In the genomic region with DNA sequence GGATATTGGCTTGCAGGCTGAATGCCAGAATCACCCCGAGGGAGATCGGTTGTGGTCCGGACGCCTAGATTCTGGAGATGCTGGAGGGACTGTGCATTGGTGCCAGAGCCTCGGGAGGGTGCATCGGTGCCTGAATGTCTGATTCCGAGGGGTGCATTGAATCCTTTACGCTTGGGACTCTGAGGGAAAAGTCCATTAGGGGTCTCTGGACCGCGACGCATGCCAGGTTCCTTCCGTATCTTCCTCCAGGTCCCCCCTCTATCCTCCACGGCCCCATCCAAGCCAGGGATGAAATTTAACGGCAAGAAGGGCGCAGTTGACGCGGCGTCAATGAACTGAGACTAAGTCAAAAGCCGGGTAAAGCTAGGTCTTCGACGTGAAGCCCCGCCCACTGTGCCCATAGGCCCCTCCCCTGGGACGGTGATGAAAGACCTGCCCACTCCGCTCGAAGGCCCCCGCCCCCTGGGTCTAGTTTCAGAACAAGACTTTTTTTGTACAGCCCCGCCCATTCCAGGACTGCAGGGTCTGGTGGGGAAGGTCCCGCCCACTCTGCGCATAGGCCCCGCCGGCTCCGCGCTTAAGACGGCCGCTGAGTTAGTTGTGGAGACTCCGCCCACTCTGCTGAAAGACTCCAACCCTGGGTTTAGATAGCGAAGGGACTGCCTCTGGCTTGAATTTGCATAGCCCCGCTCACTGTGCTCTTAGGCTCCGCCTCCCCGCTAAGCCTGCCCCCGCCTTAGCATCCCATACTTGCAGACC, we compare ENCODE assay signal across 1 cellular context.
A peak's percentile ranks its signal among the peaks of the same experiment; 100 is the strongest.
TF ChIP-seq lines count a peak whose summit lies in the region.

No MANE protein-coding gene starts in this region.

TF ChIP-seq in HEK293, 187 proteins besides CTCF, POLR2A, EP300 and RAD21 (continued from another document and continues in another):
- TF ChIP-seq, protein P1, sequence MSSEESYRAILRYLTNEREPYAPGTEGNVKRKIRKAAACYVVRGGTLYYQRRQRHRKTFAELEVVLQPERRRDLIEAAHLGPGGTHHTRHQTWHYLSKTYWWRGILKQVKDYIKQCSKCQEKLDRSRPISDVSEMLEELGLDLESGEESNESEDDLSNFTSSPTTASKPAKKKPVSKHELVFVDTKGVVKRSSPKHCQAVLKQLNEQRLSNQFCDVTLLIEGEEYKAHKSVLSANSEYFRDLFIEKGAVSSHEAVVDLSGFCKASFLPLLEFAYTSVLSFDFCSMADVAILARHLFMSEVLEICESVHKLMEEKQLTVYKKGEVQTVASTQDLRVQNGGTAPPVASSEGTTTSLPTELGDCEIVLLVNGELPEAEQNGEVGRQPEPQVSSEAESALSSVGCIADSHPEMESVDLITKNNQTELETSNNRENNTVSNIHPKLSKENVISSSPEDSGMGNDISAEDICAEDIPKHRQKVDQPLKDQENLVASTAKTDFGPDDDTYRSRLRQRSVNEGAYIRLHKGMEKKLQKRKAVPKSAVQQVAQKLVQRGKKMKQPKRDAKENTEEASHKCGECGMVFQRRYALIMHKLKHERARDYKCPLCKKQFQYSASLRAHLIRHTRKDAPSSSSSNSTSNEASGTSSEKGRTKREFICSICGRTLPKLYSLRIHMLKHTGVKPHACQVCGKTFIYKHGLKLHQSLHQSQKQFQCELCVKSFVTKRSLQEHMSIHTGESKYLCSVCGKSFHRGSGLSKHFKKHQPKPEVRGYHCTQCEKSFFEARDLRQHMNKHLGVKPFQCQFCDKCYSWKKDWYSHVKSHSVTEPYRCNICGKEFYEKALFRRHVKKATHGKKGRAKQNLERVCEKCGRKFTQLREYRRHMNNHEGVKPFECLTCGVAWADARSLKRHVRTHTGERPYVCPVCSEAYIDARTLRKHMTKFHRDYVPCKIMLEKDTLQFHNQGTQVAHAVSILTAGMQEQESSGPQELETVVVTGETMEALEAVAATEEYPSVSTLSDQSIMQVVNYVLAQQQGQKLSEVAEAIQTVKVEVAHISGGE (tag by site-specific recombination; conservative IDR thresholded peaks at IDR 0.05; ENCODE audit: low read depth) = 0 out of 2 replicates have a peak, but pooled peaks have one; percentile 20
- TF ChIP-seq ZNF843 (tag by site-specific recombination; IDR thresholded peaks at IDR 0.05) (no peak), ZNF514 (tag by site-specific recombination; IDR thresholded peaks at IDR 0.05) (no peak), ZNF366 (tag by site-specific recombination; conservative IDR thresholded peaks at IDR 0.05) (no peak), ZNF157 (tag by site-specific recombination; IDR thresholded peaks at IDR 0.05) (no peak), ZNF223 (tag by site-specific recombination; IDR thresholded peaks at IDR 0.05) (no peak), ZFP41 (tag by site-specific recombination; IDR thresholded peaks at IDR 0.05; ENCODE audit: borderline replicate concordance) (no peak), ZNF600 (tag by site-specific recombination; IDR thresholded peaks at IDR 0.05) (no peak), TRIM28 (IDR thresholded peaks at IDR 0.05; ENCODE audit: borderline replicate concordance, low read length) (no peak), ZFP3 (tag by site-specific recombination; IDR thresholded peaks at IDR 0.05; ENCODE audit: low read depth) (no peak), ZNF146 (tag by site-specific recombination; IDR thresholded peaks at IDR 0.05) (no peak), SP3 (tag by site-specific recombination; IDR thresholded peaks at IDR 0.05) (peak; percentile 94), GFI1B (tag by site-specific recombination; IDR thresholded peaks at IDR 0.05) (no peak), ZNF221 (tag by site-specific recombination; IDR thresholded peaks at IDR 0.05; ENCODE audit: borderline replicate concordance) (no peak), KLF16 (tag by site-specific recombination; IDR thresholded peaks at IDR 0.05) (peak; percentile 70), KLF10 (tag by site-specific recombination; IDR thresholded peaks at IDR 0.05) (peak; percentile 72), ZNF248 (tag by site-specific recombination; IDR thresholded peaks at IDR 0.05) (no peak), ZBTB1 (tag by site-specific recombination; IDR thresholded peaks at IDR 0.05) (no peak), MYNN (tag by site-specific recombination; IDR thresholded peaks at IDR 0.05; ENCODE audit: borderline replicate concordance) (no peak), ZNF10 (tag by site-specific recombination; IDR thresholded peaks at IDR 0.05) (peak; percentile 15; the same call in 1 of the 2 replicates), ZNF701 (tag by site-specific recombination; IDR thresholded peaks at IDR 0.05) (no peak), ZNF394 (tag by site-specific recombination; IDR thresholded peaks at IDR 0.05; ENCODE audit: borderline replicate concordance) (no peak)
- TF ChIP-seq, protein P2, sequence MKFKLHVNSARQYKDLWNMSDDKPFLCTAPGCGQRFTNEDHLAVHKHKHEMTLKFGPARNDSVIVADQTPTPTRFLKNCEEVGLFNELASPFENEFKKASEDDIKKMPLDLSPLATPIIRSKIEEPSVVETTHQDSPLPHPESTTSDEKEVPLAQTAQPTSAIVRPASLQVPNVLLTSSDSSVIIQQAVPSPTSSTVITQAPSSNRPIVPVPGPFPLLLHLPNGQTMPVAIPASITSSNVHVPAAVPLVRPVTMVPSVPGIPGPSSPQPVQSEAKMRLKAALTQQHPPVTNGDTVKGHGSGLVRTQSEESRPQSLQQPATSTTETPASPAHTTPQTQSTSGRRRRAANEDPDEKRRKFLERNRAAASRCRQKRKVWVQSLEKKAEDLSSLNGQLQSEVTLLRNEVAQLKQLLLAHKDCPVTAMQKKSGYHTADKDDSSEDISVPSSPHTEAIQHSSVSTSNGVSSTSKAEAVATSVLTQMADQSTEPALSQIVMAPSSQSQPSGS (tag by site-specific recombination; IDR thresholded peaks at IDR 0.05; ENCODE audit: low read depth) = no peak
- TF ChIP-seq, protein P3, sequence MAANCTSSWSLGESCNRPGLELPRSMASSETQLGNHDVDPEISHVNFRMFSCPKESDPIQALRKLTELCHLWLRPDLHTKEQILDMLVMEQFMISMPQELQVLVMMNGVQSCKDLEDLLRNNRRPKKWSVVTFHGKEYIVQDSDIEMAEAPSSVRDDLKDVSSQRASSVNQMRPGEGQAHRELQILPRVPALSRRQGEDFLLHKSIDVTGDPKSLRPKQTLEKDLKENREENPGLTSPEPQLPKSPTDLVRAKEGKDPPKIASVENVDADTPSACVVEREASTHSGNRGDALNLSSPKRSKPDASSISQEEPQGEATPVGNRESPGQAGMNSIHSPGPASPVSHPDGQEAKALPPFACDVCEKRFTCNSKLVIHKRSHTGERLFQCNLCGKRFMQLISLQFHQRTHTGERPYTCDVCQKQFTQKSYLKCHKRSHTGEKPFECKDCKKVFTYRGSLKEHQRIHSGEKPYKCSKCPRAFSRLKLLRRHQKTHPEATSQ (tag by site-specific recombination; IDR thresholded peaks at IDR 0.05) = 0 out of 2 replicates have a peak, but pooled peaks have one; percentile 39
- TF ChIP-seq, protein P4, sequence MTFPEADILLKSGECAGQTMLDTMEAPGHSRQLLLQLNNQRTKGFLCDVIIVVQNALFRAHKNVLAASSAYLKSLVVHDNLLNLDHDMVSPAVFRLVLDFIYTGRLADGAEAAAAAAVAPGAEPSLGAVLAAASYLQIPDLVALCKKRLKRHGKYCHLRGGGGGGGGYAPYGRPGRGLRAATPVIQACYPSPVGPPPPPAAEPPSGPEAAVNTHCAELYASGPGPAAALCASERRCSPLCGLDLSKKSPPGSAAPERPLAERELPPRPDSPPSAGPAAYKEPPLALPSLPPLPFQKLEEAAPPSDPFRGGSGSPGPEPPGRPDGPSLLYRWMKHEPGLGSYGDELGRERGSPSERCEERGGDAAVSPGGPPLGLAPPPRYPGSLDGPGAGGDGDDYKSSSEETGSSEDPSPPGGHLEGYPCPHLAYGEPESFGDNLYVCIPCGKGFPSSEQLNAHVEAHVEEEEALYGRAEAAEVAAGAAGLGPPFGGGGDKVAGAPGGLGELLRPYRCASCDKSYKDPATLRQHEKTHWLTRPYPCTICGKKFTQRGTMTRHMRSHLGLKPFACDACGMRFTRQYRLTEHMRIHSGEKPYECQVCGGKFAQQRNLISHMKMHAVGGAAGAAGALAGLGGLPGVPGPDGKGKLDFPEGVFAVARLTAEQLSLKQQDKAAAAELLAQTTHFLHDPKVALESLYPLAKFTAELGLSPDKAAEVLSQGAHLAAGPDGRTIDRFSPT (tag by site-specific recombination; IDR thresholded peaks at IDR 0.05) = no peak
- TF ChIP-seq, protein P5, sequence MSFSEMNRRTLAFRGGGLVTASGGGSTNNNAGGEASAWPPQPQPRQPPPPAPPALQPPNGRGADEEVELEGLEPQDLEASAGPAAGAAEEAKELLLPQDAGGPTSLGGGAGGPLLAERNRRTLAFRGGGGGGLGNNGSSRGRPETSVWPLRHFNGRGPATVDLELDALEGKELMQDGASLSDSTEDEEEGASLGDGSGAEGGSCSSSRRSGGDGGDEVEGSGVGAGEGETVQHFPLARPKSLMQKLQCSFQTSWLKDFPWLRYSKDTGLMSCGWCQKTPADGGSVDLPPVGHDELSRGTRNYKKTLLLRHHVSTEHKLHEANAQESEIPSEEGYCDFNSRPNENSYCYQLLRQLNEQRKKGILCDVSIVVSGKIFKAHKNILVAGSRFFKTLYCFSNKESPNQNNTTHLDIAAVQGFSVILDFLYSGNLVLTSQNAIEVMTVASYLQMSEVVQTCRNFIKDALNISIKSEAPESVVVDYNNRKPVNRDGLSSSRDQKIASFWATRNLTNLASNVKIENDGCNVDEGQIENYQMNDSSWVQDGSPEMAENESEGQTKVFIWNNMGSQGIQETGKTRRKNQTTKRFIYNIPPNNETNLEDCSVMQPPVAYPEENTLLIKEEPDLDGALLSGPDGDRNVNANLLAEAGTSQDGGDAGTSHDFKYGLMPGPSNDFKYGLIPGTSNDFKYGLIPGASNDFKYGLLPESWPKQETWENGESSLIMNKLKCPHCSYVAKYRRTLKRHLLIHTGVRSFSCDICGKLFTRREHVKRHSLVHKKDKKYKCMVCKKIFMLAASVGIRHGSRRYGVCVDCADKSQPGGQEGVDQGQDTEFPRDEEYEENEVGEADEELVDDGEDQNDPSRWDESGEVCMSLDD (tag by site-specific recombination; IDR thresholded peaks at IDR 0.05) = peak; percentile 72
- TF ChIP-seq, protein P6, sequence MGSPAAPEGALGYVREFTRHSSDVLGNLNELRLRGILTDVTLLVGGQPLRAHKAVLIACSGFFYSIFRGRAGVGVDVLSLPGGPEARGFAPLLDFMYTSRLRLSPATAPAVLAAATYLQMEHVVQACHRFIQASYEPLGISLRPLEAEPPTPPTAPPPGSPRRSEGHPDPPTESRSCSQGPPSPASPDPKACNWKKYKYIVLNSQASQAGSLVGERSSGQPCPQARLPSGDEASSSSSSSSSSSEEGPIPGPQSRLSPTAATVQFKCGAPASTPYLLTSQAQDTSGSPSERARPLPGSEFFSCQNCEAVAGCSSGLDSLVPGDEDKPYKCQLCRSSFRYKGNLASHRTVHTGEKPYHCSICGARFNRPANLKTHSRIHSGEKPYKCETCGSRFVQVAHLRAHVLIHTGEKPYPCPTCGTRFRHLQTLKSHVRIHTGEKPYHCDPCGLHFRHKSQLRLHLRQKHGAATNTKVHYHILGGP (tag by site-specific recombination; IDR thresholded peaks at IDR 0.05) = no peak
- TF ChIP-seq, protein P7, sequence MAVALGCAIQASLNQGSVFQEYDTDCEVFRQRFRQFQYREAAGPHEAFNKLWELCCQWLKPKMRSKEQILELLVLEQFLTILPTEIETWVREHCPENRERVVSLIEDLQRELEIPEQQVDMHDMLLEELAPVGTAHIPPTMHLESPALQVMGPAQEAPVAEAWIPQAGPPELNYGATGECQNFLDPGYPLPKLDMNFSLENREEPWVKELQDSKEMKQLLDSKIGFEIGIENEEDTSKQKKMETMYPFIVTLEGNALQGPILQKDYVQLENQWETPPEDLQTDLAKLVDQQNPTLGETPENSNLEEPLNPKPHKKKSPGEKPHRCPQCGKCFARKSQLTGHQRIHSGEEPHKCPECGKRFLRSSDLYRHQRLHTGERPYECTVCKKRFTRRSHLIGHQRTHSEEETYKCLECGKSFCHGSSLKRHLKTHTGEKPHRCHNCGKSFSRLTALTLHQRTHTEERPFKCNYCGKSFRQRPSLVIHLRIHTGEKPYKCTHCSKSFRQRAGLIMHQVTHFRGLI (tag by site-specific recombination; IDR thresholded peaks at IDR 0.05) = no peak
- TF ChIP-seq, protein P8, sequence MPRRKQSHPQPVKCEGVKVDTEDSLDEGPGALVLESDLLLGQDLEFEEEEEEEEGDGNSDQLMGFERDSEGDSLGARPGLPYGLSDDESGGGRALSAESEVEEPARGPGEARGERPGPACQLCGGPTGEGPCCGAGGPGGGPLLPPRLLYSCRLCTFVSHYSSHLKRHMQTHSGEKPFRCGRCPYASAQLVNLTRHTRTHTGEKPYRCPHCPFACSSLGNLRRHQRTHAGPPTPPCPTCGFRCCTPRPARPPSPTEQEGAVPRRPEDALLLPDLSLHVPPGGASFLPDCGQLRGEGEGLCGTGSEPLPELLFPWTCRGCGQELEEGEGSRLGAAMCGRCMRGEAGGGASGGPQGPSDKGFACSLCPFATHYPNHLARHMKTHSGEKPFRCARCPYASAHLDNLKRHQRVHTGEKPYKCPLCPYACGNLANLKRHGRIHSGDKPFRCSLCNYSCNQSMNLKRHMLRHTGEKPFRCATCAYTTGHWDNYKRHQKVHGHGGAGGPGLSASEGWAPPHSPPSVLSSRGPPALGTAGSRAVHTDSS (tag by site-specific recombination; IDR thresholded peaks at IDR 0.05) = no peak
